ENCODE assay signal across 8 cellular contexts in the genomic region with DNA sequence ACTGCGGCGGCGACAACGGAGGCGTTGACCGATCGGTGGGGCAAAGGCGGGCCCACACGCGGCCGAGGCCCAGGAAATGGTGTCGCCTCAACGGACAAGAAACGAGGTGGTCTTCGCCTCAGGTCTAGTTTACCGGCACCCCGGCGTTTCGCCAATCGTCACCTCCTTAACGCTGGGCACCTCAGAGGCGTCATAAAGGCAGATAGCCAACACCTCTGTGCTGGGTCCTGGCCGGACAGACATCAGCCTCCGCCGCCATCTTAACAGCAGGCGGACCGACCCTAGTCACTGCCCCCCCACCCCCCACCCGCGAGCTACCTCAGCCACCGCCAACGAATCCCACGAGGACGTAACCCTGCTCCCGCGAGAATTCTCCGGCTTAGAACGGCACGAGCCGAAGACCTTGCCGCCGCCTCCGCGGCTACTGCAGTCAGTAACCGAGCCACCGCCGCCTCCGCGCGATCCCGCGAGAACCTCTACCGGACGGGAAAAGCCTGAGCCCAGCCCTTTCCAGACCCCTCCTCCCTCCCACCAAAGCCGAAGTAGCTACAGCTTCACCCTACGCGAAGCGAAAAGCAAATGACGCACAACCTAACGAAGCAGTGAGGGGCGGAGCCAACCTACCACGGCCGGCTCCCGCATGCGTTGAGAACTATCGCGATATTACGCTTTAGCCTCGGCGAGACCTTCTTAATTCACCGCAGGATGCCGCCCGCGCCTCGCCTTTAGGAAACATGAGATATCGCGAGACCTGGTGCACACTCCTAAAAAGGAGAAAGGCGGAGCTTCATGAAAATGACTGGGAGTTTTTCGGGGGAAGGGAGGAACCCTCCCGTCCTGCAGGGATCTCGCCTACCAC. TPM values are rescaled to one million over a fixed set of nuclear protein-coding genes. Genes with fewer than 3 reads are reported as not detected.
DNase-seq lines count a peak whose midpoint lies in the region; ATAC-seq and TF ChIP-seq lines count a peak whose summit lies in the region.

No MANE protein-coding gene starts in this region.

- H3K27ac ChIP-seq in C4-2B (peak overlapping the region; percentile 91), left lung (peak overlapping the region; percentile 83 to 89)

- peaks cover 0 to 20% of the 10 kb centered on the region in 2 donors for H3K4me1 ChIP-seq in left lung

- H3K36me3 ChIP-seq in left lung, result peaks cover 0 to 2% of the 10 kb centered on the region in 2 donors

- H3K9me3 ChIP-seq in left lung, result no peaks in the 10 kb centered on the region

- intact Hi-C loops in left lung (cut with DNase I), result no loop called here

- ATAC-seq in GM19397 (IDR thresholded peaks at IDR 0.05; ENCODE audit: unreplicated experiment), result peak; percentile 54
- ATAC-seq in HG03565 (IDR thresholded peaks at IDR 0.05; ENCODE audit: unreplicated experiment), result peak; percentile 61
- peak; percentile 84 for ATAC-seq in left lung

- H3K27me3 ChIP-seq in left lung, result no peaks in the 10 kb centered on the region

- TF ChIP-seq CTCF in C4-2B (conservative IDR thresholded peaks at IDR 0.05), result no peak
- TF ChIP-seq CTCF in left lung (IDR thresholded peaks at IDR 0.05), result peak in 1 of 2 donors; percentile 12

- H3K4me3 ChIP-seq in left lung, result peak overlapping the region; percentile 34 to 60

- DNase-seq in NCI-H748 treated with DMSO at 0.1 percent for 48 hours (lab: John Stamatoyannopoulos, UW), result peak; percentile 100
- peak; percentile 83 to 87 for DNase-seq in activated CD4-positive, alpha-beta T cell treated with anti-CD3 and anti-CD28 coated beads, Interleukin-2, amount 50 U/mL, for 4 hours
- peak; percentile 98 for DNase-seq in dermis blood vessel endothelial cell
- DNase-seq in left lung, result peak; percentile 91 to 94
- DNase-seq in stimulated activated CD4-positive, alpha-beta T cell treated with anti-CD3 and anti-CD28 coated beads, Interleukin-2, amount 100 ng/mL, for 4 hours (ENCODE audit: low read depth), result peak; percentile 87

RNA-seq across cellular contexts. Expression of a gene that starts 2.7 kb away (rescaled TPM):
- total RNA-seq in dermis blood vessel endothelial cell, result 78.8 and 151 TPM in 2 replicates
- total RNA-seq in left lung, result 100 to 1,000 TPM; 163 to 200 TPM

Comparison
In these comparisons a context has a peak if more than half of its experiments do, and no peak if none do; other contexts are left out.
1. Peak in every context shown above with its lines: DNase-seq, ATAC-seq, H3K4me3 ChIP-seq and H3K27ac ChIP-seq.